In the genomic region with DNA sequence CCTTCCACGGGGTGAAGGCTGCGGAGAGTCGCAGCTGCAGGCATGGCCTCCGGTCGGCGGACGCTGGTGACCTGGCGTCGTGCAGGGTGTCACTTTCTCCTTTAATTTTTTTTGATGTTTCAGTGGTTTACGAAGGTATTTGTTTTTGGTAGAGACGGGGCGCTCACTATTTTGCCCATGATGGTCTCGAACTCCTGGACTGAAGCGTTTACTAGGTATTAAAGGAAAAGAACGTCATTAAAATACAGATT, we compare ENCODE assay signal across 1 cellular context.
TF ChIP-seq lines count a peak whose summit lies in the region.

No MANE protein-coding gene starts in this region.

TF ChIP-seq in HCT116, 20 proteins besides CTCF, POLR2A, EP300 and RAD21 (continued from another document):
- TF ChIP-seq EGR1 (IDR thresholded peaks at IDR 0.05; ENCODE audit: low read depth): no peak
- no peak for TF ChIP-seq MAX (IDR thresholded peaks at IDR 0.05)
- no peak for TF ChIP-seq TCF7L2 (IDR thresholded peaks at IDR 0.05; ENCODE audit: borderline replicate concordance, extremely low read depth, insufficient read depth, insufficient read length)
